ENCODE assay signal across 16 cellular contexts in the genomic region with DNA sequence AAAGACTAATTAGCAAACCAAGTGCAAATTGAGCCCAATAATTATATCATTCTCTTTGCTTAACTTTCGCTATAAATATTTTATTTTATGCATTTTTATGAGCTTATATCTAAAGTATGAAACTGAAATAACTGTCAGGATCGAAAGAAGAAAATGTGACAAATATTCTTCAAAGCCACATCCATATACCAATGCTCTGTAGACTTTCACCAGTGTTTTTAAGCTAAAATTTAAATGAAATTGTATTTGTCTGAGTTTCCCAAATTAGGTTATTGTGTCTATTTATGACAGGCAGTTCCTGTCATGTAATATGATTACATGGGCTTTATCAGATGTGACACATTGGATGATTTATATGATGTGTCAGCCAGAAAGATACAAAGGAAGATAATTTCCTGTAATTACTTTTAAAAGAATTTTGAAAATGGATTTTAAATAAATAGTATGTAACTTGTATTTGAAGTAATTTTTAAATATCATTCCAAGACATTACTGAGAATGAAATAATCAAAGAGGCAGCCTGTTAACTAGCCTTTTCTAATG.
"Had no signal": no experiment of that assay in that cellular context is flagged by ENCODE, and none has a peak within 500 bp of the region (broad histone marks: within the 10 kb centered on the region; RNA-seq: fewer than 3 reads in every experiment).

No MANE protein-coding gene starts in this region.

- DNase-seq: activated CD4-positive, alpha-beta T cell treated with anti-CD3 and anti-CD28 coated beads for 4 hours; activated CD8-positive, alpha-beta memory T cell treated with anti-CD3 and anti-CD28 coated beads, Interleukin-2, amount 50 U/mL, for 4 hours; activated CD8-positive, alpha-beta T cell treated with anti-CD3 and anti-CD28 coated beads for 36 hours; activated naive CD4-positive, alpha-beta T cell treated with anti-CD3 and anti-CD28 coated beads for 36 hours; adrenal gland; caudate nucleus; colonic mucosa; effector CD8-positive, alpha-beta T cell; glutamatergic neuron; left colon; naive thymus-derived CD4-positive, alpha-beta T cell; posterior cingulate gyrus; tibial artery had no signal

- H3K27ac ChIP-seq: adrenal gland, colonic mucosa, neutrophil, tibial artery had no signal

- H3K9me3 Mint-ChIP-seq: activated CD8-positive, alpha-beta T cell treated with anti-CD3 and anti-CD28 coated beads for 36 hours; activated naive CD4-positive, alpha-beta T cell treated with anti-CD3 and anti-CD28 coated beads for 36 hours; stimulated activated memory B cell treated with anti-CD40 and anti-IgM and Interleukin-4, amounts not matched to agents 10 μg/mL and 1 μg/mL and 100 μg/mL, for 72 hours had no signal

- H3K9me3 ChIP-seq: adrenal gland, colonic mucosa, neutrophil, tibial artery had no signal

- ATAC-seq: activated CD8-positive, alpha-beta T cell treated with anti-CD3 and anti-CD28 coated beads for 36 hours; left colon; naive thymus-derived CD4-positive, alpha-beta T cell; stimulated activated memory B cell treated with anti-CD40 and anti-IgM and Interleukin-4, amounts not matched to agents 10 μg/mL and 1 μg/mL and 100 μg/mL, for 72 hours had no signal

- H3K4me1 ChIP-seq: adrenal gland, colonic mucosa, tibial artery had no signal

- H3K36me3 ChIP-seq: adrenal gland, colonic mucosa, neutrophil, tibial artery had no signal

- H3K27me3 ChIP-seq: adrenal gland, colonic mucosa, neutrophil, tibial artery had no signal

- H3K36me3 Mint-ChIP-seq: stimulated activated memory B cell treated with anti-CD40 and anti-IgM and Interleukin-4, amounts not matched to agents 10 μg/mL and 1 μg/mL and 100 μg/mL, for 72 hours had no signal

- H3K4me3 Mint-ChIP-seq: activated CD8-positive, alpha-beta T cell treated with anti-CD3 and anti-CD28 coated beads for 36 hours; activated naive CD4-positive, alpha-beta T cell treated with anti-CD3 and anti-CD28 coated beads for 36 hours; naive thymus-derived CD4-positive, alpha-beta T cell; stimulated activated memory B cell treated with anti-CD40 and anti-IgM and Interleukin-4, amounts not matched to agents 10 μg/mL and 1 μg/mL and 100 μg/mL, for 72 hours had no signal

- H3K4me3 ChIP-seq: adrenal gland, colonic mucosa, lung, tibial artery had no signal

- H3K27ac Mint-ChIP-seq: activated CD8-positive, alpha-beta T cell treated with anti-CD3 and anti-CD28 coated beads for 36 hours; activated naive CD4-positive, alpha-beta T cell treated with anti-CD3 and anti-CD28 coated beads for 36 hours; naive thymus-derived CD4-positive, alpha-beta T cell; stimulated activated memory B cell treated with anti-CD40 and anti-IgM and Interleukin-4, amounts not matched to agents 10 μg/mL and 1 μg/mL and 100 μg/mL, for 72 hours had no signal
